Comparison of ENCODE assay signal across 1 cellular context in the genomic region with DNA sequence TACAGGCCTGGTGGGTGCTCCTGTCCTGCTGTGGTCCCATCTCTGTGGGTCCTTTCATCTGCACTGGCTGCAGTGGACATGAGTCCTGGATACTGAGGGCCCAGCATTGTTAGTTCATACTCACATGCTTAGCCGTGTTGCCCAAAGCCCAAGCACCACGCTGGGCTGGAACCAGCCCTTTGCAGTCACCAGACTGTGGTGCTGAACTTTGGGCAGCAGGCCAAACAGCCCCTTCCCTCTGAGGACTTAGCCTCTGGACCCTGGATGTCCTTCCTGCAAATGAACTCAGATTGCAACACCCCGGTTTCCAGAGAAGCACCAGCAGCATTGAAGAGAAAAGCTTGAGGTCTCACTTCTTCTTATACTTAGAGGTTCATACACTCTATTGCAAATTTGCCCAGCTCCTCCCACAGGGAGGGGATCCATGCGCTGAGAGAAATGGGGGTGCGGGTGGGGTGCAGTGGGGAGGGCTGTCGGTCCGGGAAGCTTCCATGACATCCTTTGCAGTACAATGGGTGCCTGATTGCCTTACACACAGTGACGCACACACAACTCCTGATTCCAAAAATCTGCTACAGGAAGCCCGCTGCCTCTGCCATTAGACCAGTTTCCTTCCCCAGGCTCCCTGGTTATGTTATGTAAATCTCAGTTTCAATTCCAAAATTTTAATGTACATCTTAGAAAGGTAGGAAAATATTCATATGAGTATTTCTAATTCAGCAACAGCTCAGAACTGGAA.
TF ChIP-seq lines count a peak whose summit lies in the region.

No MANE protein-coding gene starts in this region.

TF ChIP-seq in HepG2, 621 proteins besides CTCF, POLR2A, EP300 and RAD21 (continued from another document and continues in another):
- TF ChIP-seq MIER2 (CRISPR knock-in tag; IDR thresholded peaks at IDR 0.05) (peak; percentile 62; the same call in 1 of the 2 replicates), ZBTB40 (IDR thresholded peaks at IDR 0.05) (no peak), ZBTB40 (CRISPR knock-in tag; IDR thresholded peaks at IDR 0.05) (no peak), GMEB2 (CRISPR knock-in tag; IDR thresholded peaks at IDR 0.05; ENCODE audit: low read depth) (no peak), NR2F6 (IDR thresholded peaks at IDR 0.05) (no peak), NR2F6 (CRISPR knock-in tag; IDR thresholded peaks at IDR 0.05) (peak; percentile 16; the same call in 1 of the 2 replicates), ZNF234 (CRISPR knock-in tag; conservative IDR thresholded peaks at IDR 0.05) (no peak), MAFG (CRISPR knock-in tag; IDR thresholded peaks at IDR 0.05) (no peak), ZNF724P (CRISPR knock-in tag; IDR thresholded peaks at IDR 0.05; ENCODE audit: borderline replicate concordance) (peak; percentile 81; the same call in 1 of the 2 replicates), TFE3 (CRISPR knock-in tag; IDR thresholded peaks at IDR 0.05) (peak; percentile 71), ZSCAN30 (CRISPR knock-in tag; IDR thresholded peaks at IDR 0.05) (no peak), MEIS1 (CRISPR knock-in tag; IDR thresholded peaks at IDR 0.05; ENCODE audit: borderline replicate concordance) (0 out of 2 replicates have a peak, but pooled peaks have one; percentile 36), AHR (CRISPR knock-in tag; IDR thresholded peaks at IDR 0.05) (no peak), ZNF747 (CRISPR knock-in tag; IDR thresholded peaks at IDR 0.05; ENCODE audit: borderline replicate concordance) (no peak), ZNF619 (CRISPR knock-in tag; IDR thresholded peaks at IDR 0.05) (no peak), ATF7-NPFF (CRISPR knock-in tag; IDR thresholded peaks at IDR 0.05; ENCODE audit: low read depth) (no peak), ZBTB46 (CRISPR knock-in tag; IDR thresholded peaks at IDR 0.05; ENCODE audit: borderline replicate concordance) (no peak), ZNF530 (CRISPR knock-in tag; IDR thresholded peaks at IDR 0.05; ENCODE audit: low read depth) (no peak), SIX4 (CRISPR knock-in tag; IDR thresholded peaks at IDR 0.05) (no peak), ZMYM2 (CRISPR knock-in tag; IDR thresholded peaks at IDR 0.05) (0 out of 2 replicates have a peak, but pooled peaks have one; percentile 39), ZFP37 (CRISPR knock-in tag; IDR thresholded peaks at IDR 0.05; ENCODE audit: borderline replicate concordance) (no peak), SPEN (CRISPR knock-in tag; IDR thresholded peaks at IDR 0.05; ENCODE audit: low read depth) (0 out of 2 replicates have a peak, but pooled peaks have one; percentile 19), ZNF124 (CRISPR knock-in tag; IDR thresholded peaks at IDR 0.05) (0 out of 2 replicates have a peak, but pooled peaks have one; percentile 46), ZNF230 (CRISPR knock-in tag; IDR thresholded peaks at IDR 0.05) (no peak), ARNTL (CRISPR knock-in tag; IDR thresholded peaks at IDR 0.05) (0 out of 2 replicates have a peak, but pooled peaks have one; percentile 5), ZNF652 (CRISPR knock-in tag; IDR thresholded peaks at IDR 0.05; ENCODE audit: borderline replicate concordance, low read depth) (no peak), SOX5 (CRISPR knock-in tag; IDR thresholded peaks at IDR 0.05; ENCODE audit: borderline replicate concordance) (peak; percentile 58; the same call in 1 of the 2 replicates), RBM22 (optimal IDR thresholded peaks at IDR 0.05; ENCODE audit: low read length) (no peak), RXRB (CRISPR knock-in tag; IDR thresholded peaks at IDR 0.05; ENCODE audit: borderline replicate concordance) (no peak), ZNF460 (CRISPR knock-in tag; IDR thresholded peaks at IDR 0.05; ENCODE audit: borderline replicate concordance) (no peak)
- TF ChIP-seq, protein P1, sequence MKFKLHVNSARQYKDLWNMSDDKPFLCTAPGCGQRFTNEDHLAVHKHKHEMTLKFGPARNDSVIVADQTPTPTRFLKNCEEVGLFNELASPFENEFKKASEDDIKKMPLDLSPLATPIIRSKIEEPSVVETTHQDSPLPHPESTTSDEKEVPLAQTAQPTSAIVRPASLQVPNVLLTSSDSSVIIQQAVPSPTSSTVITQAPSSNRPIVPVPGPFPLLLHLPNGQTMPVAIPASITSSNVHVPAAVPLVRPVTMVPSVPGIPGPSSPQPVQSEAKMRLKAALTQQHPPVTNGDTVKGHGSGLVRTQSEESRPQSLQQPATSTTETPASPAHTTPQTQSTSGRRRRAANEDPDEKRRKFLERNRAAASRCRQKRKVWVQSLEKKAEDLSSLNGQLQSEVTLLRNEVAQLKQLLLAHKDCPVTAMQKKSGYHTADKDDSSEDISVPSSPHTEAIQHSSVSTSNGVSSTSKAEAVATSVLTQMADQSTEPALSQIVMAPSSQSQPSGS (CRISPR knock-in tag; IDR thresholded peaks at IDR 0.05) = 0 out of 2 replicates have a peak, but pooled peaks have one; percentile 40
- TF ChIP-seq, protein P2, sequence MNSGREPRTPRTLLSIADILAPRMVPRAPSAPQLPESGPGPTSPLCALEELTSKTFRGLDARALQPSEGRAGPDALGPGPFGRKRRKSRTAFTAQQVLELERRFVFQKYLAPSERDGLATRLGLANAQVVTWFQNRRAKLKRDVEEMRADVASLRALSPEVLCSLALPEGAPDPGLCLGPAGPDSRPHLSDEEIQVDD (CRISPR knock-in tag; IDR thresholded peaks at IDR 0.05; ENCODE audit: borderline replicate concordance) = no peak
- TF ChIP-seq, protein P3, sequence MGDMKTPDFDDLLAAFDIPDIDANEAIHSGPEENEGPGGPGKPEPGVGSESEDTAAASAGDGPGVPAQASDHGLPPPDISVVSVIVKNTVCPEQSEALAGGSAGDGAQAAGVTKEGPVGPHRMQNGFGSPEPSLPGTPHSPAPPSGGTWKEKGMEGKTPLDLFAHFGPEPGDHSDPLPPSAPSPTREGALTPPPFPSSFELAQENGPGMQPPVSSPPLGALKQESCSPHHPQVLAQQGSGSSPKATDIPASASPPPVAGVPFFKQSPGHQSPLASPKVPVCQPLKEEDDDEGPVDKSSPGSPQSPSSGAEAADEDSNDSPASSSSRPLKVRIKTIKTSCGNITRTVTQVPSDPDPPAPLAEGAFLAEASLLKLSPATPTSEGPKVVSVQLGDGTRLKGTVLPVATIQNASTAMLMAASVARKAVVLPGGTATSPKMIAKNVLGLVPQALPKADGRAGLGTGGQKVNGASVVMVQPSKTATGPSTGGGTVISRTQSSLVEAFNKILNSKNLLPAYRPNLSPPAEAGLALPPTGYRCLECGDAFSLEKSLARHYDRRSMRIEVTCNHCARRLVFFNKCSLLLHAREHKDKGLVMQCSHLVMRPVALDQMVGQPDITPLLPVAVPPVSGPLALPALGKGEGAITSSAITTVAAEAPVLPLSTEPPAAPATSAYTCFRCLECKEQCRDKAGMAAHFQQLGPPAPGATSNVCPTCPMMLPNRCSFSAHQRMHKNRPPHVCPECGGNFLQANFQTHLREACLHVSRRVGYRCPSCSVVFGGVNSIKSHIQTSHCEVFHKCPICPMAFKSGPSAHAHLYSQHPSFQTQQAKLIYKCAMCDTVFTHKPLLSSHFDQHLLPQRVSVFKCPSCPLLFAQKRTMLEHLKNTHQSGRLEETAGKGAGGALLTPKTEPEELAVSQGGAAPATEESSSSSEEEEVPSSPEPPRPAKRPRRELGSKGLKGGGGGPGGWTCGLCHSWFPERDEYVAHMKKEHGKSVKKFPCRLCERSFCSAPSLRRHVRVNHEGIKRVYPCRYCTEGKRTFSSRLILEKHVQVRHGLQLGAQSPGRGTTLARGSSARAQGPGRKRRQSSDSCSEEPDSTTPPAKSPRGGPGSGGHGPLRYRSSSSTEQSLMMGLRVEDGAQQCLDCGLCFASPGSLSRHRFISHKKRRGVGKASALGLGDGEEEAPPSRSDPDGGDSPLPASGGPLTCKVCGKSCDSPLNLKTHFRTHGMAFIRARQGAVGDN (CRISPR knock-in tag; IDR thresholded peaks at IDR 0.05) = peak; percentile 63
